In the genomic region with DNA sequence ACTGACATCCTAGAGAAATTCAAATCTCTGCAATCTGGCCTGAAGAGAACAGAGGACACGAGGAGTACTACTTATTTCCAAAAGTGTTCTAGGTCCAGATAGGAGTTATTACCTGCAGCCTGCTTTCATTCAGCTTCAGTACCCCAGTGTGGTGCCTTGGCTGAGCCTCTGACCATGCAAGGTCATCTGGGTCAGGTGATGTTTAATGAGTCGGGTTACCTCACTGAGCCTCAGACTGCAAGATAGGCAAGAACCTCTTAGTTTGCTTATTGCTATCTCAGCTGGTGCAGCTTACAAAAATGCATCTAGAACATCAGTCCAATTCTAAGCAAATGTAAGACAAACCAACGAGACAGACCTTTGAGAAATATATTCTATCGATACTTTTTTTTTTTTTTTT, we compare ENCODE assay signal across 1 cellular context.
A peak's percentile ranks its signal among the peaks of the same experiment; 100 is the strongest.
TF ChIP-seq lines count a peak whose summit lies in the region.

No MANE protein-coding gene starts in this region.

TF ChIP-seq in HepG2, 621 proteins besides CTCF, POLR2A, EP300 and RAD21 (continued from another document):
- TF ChIP-seq, protein P1, sequence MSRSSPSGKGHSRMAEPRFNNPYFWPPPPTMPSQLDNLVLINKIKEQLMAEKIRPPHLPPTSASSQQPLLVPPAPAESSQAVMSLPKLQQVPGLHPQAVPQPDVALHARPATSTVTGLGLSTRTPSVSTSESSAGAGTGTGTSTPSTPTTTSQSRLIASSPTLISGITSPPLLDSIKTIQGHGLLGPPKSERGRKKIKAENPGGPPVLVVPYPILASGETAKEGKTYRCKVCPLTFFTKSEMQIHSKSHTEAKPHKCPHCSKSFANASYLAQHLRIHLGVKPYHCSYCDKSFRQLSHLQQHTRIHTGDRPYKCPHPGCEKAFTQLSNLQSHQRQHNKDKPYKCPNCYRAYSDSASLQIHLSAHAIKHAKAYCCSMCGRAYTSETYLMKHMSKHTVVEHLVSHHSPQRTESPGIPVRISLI (CRISPR knock-in tag; IDR thresholded peaks at IDR 0.05; ENCODE audit: borderline replicate concordance) = no peak
- TF ChIP-seq KMT2A (CRISPR knock-in tag; IDR thresholded peaks at IDR 0.05) = no peak
- no peak for TF ChIP-seq ZNF747 (CRISPR knock-in tag; IDR thresholded peaks at IDR 0.05; ENCODE audit: borderline replicate concordance)
- peak in 1 of 2 experiments; percentile 16; a peak in 1 of 4 replicates for TF ChIP-seq MAFK (conservative IDR thresholded peaks at IDR 0.05 in 1 of 2, IDR thresholded peaks at IDR 0.05 in 1 of 2; ENCODE audit: low read length in 2 of 2)
- TF ChIP-seq, protein P2, sequence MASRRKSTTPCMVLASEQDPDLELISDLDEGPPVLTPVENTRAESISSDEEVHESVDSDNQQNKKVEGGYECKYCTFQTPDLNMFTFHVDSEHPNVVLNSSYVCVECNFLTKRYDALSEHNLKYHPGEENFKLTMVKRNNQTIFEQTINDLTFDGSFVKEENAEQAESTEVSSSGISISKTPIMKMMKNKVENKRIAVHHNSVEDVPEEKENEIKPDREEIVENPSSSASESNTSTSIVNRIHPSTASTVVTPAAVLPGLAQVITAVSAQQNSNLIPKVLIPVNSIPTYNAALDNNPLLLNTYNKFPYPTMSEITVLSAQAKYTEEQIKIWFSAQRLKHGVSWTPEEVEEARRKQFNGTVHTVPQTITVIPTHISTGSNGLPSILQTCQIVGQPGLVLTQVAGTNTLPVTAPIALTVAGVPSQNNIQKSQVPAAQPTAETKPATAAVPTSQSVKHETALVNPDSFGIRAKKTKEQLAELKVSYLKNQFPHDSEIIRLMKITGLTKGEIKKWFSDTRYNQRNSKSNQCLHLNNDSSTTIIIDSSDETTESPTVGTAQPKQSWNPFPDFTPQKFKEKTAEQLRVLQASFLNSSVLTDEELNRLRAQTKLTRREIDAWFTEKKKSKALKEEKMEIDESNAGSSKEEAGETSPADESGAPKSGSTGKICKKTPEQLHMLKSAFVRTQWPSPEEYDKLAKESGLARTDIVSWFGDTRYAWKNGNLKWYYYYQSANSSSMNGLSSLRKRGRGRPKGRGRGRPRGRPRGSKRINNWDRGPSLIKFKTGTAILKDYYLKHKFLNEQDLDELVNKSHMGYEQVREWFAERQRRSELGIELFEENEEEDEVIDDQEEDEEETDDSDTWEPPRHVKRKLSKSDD (CRISPR knock-in tag; IDR thresholded peaks at IDR 0.05; ENCODE audit: low read depth) = no peak
- no peak for TF ChIP-seq STAT5B (CRISPR knock-in tag; IDR thresholded peaks at IDR 0.05)
- no peak for TF ChIP-seq ZFP1 (CRISPR knock-in tag; IDR thresholded peaks at IDR 0.05)
- no peak for TF ChIP-seq DNMT3B (CRISPR knock-in tag; conservative IDR thresholded peaks at IDR 0.05)
- TF ChIP-seq SALL1 (CRISPR knock-in tag; IDR thresholded peaks at IDR 0.05) = 0 out of 2 replicates have a peak, but pooled peaks have one; percentile 11
- TF ChIP-seq, protein P3, sequence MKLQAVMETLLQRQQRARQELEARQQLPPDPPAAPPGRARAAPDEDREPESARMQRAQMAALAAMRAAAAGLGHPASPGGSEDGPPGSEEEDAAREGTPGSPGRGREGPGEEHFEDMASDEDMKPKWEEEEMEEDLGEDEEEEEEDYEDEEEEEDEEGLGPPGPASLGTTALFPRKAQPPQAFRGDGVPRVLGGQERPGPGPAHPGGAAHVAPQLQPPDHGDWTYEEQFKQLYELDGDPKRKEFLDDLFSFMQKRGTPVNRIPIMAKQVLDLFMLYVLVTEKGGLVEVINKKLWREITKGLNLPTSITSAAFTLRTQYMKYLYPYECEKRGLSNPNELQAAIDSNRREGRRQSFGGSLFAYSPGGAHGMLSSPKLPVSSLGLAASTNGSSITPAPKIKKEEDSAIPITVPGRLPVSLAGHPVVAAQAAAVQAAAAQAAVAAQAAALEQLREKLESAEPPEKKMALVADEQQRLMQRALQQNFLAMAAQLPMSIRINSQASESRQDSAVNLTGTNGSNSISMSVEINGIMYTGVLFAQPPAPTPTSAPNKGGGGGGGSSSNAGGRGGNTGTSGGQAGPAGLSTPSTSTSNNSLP (IDR thresholded peaks at IDR 0.05; ENCODE audit: low read depth, low read length) = no peak
- TF ChIP-seq NR2F1 (CRISPR knock-in tag; IDR thresholded peaks at IDR 0.05) = peak; percentile 29 to 38; a peak in 1 of 4 replicates
- no peak for TF ChIP-seq HMG20B (CRISPR knock-in tag; conservative IDR thresholded peaks at IDR 0.05)
- TF ChIP-seq, protein P4, sequence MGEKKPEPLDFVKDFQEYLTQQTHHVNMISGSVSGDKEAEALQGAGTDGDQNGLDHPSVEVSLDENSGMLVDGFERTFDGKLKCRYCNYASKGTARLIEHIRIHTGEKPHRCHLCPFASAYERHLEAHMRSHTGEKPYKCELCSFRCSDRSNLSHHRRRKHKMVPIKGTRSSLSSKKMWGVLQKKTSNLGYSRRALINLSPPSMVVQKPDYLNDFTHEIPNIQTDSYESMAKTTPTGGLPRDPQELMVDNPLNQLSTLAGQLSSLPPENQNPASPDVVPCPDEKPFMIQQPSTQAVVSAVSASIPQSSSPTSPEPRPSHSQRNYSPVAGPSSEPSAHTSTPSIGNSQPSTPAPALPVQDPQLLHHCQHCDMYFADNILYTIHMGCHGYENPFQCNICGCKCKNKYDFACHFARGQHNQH (CRISPR knock-in tag; IDR thresholded peaks at IDR 0.05) = no peak
- TF ChIP-seq, protein P5, sequence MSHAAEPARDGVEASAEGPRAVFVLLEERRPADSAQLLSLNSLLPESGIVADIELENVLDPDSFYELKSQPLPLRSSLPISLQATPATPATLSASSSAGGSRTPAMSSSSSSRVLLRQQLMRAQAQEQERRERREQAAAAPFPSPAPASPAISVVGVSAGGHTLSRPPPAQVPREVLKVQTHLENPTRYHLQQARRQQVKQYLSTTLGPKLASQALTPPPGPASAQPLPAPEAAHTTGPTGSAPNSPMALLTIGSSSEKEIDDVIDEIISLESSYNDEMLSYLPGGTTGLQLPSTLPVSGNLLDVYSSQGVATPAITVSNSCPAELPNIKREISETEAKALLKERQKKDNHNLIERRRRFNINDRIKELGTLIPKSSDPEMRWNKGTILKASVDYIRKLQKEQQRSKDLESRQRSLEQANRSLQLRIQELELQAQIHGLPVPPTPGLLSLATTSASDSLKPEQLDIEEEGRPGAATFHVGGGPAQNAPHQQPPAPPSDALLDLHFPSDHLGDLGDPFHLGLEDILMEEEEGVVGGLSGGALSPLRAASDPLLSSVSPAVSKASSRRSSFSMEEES (CRISPR knock-in tag; IDR thresholded peaks at IDR 0.05) = peak; percentile 53; the same call in 1 of the 2 replicates
- TF ChIP-seq SATB2 (CRISPR knock-in tag; IDR thresholded peaks at IDR 0.05) = no peak
- 0 out of 2 replicates have a peak, but pooled peaks have one; percentile 33 for TF ChIP-seq MIXL1 (CRISPR knock-in tag; IDR thresholded peaks at IDR 0.05)
- TF ChIP-seq, protein P6, sequence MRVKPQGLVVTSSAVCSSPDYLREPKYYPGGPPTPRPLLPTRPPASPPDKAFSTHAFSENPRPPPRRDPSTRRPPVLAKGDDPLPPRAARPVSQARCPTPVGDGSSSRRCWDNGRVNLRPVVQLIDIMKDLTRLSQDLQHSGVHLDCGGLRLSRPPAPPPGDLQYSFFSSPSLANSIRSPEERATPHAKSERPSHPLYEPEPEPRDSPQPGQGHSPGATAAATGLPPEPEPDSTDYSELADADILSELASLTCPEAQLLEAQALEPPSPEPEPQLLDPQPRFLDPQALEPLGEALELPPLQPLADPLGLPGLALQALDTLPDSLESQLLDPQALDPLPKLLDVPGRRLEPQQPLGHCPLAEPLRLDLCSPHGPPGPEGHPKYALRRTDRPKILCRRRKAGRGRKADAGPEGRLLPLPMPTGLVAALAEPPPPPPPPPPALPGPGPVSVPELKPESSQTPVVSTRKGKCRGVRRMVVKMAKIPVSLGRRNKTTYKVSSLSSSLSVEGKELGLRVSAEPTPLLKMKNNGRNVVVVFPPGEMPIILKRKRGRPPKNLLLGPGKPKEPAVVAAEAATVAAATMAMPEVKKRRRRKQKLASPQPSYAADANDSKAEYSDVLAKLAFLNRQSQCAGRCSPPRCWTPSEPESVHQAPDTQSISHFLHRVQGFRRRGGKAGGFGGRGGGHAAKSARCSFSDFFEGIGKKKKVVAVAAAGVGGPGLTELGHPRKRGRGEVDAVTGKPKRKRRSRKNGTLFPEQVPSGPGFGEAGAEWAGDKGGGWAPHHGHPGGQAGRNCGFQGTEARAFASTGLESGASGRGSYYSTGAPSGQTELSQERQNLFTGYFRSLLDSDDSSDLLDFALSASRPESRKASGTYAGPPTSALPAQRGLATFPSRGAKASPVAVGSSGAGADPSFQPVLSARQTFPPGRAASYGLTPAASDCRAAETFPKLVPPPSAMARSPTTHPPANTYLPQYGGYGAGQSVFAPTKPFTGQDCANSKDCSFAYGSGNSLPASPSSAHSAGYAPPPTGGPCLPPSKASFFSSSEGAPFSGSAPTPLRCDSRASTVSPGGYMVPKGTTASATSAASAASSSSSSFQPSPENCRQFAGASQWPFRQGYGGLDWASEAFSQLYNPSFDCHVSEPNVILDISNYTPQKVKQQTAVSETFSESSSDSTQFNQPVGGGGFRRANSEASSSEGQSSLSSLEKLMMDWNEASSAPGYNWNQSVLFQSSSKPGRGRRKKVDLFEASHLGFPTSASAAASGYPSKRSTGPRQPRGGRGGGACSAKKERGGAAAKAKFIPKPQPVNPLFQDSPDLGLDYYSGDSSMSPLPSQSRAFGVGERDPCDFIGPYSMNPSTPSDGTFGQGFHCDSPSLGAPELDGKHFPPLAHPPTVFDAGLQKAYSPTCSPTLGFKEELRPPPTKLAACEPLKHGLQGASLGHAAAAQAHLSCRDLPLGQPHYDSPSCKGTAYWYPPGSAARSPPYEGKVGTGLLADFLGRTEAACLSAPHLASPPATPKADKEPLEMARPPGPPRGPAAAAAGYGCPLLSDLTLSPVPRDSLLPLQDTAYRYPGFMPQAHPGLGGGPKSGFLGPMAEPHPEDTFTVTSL (CRISPR knock-in tag; IDR thresholded peaks at IDR 0.05; ENCODE audit: borderline replicate concordance) = no peak
- TF ChIP-seq, protein P7, sequence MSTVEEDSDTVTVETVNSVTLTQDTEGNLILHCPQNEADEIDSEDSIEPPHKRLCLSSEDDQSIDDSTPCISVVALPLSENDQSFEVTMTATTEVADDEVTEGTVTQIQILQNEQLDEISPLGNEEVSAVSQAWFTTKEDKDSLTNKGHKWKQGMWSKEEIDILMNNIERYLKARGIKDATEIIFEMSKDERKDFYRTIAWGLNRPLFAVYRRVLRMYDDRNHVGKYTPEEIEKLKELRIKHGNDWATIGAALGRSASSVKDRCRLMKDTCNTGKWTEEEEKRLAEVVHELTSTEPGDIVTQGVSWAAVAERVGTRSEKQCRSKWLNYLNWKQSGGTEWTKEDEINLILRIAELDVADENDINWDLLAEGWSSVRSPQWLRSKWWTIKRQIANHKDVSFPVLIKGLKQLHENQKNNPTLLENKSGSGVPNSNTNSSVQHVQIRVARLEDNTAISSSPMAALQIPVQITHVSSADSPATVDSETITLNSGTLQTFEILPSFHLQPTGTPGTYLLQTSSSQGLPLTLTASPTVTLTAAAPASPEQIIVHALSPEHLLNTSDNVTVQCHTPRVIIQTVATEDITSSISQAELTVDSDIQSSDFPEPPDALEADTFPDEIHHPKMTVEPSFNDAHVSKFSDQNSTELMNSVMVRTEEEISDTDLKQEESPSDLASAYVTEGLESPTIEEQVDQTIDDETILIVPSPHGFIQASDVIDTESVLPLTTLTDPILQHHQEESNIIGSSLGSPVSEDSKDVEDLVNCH (CRISPR knock-in tag; IDR thresholded peaks at IDR 0.05) = no peak
- peak; percentile 28; the same call in 1 of the 2 replicates for TF ChIP-seq ZNF788 (CRISPR knock-in tag; IDR thresholded peaks at IDR 0.05; ENCODE audit: borderline replicate concordance)
- TF ChIP-seq, protein P8, sequence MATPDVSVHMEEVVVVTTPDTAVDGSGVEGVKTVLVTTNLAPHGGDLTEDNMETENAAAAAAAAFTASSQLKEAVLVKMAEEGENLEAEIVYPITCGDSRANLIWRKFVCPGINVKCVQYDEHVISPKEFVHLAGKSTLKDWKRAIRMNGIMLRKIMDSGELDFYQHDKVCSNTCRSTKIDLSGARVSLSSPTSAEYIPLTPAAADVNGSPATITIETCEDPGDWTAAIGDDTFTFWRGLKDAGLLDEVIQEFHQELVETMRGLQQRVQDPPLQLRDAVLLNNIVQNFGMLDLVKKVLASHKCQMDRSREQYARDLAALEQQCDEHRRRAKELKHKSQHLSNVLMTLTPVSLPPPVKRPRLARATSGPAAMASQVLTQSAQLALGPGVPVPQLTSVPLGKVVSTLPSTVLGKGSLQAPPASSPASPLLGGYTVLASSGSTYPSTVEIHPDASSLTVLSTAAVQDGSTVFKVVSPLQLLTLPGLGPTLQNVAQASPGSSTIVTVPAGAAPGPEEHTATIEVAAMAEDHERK (CRISPR knock-in tag; IDR thresholded peaks at IDR 0.05; ENCODE audit: low read depth) = no peak
- TF ChIP-seq MAFF (IDR thresholded peaks at IDR 0.05; ENCODE audit: low read depth, low read length) = 0 out of 2 replicates have a peak, but pooled peaks have one; percentile 27
- TF ChIP-seq ZNF232 (CRISPR knock-in tag; IDR thresholded peaks at IDR 0.05; ENCODE audit: borderline replicate concordance) = no peak
- no peak for TF ChIP-seq ZNF567 (CRISPR knock-in tag; IDR thresholded peaks at IDR 0.05; ENCODE audit: borderline replicate concordance)
- TF ChIP-seq ZZZ3 (CRISPR knock-in tag; IDR thresholded peaks at IDR 0.05; ENCODE audit: borderline replicate concordance) = no peak
- no peak for TF ChIP-seq KDM1A (CRISPR knock-in tag; IDR thresholded peaks at IDR 0.05)
- TF ChIP-seq, protein P9, sequence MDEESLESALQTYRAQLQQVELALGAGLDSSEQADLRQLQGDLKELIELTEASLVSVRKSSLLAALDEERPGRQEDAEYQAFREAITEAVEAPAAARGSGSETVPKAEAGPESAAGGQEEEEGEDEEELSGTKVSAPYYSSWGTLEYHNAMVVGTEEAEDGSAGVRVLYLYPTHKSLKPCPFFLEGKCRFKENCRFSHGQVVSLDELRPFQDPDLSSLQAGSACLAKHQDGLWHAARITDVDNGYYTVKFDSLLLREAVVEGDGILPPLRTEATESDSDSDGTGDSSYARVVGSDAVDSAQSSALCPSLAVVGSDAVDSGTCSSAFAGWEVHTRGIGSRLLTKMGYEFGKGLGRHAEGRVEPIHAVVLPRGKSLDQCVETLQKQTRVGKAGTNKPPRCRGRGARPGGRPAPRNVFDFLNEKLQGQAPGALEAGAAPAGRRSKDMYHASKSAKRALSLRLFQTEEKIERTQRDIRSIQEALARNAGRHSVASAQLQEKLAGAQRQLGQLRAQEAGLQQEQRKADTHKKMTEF (CRISPR knock-in tag; IDR thresholded peaks at IDR 0.05) = no peak
- TF ChIP-seq FOXA3 (CRISPR knock-in tag; IDR thresholded peaks at IDR 0.05) = 0 out of 2 replicates have a peak, but pooled peaks have one; percentile 9
- no peak for TF ChIP-seq PHF5A (CRISPR knock-in tag; IDR thresholded peaks at IDR 0.05; ENCODE audit: low read depth, unreplicated experiment)
